ENCODE assay signal across 20 cellular contexts in genomic region chr11:2675540-2675939, GRCh38. TPM values are rescaled to one million over a fixed set of nuclear protein-coding genes. Genes with fewer than 3 reads are reported as not detected.
DNase-seq lines count a peak whose midpoint lies in the region; ATAC-seq, FAIRE-seq and TF ChIP-seq lines count a peak whose summit lies in the region.
"Had no signal": no experiment of that assay in that cellular context is flagged by ENCODE, and none has a peak within 500 bp of the region (broad histone marks: within the 10 kb centered on the region; RNA-seq: fewer than 3 reads in every experiment).

No MANE protein-coding gene starts in this region.

- CTCF ChIA-PET in HepG2 (lab: Yijun Ruan, JAX; ENCODE audit: low intra/inter-chr PET ratio, low total read pairs), result no interaction called here

- H2AFZ ChIP-seq in HepG2 (ENCODE audit: low read length), result no peak overlapping the region

- TF ChIP-seq RAD21 in HepG2 (CRISPR knock-in tag; IDR thresholded peaks at IDR 0.05), result no peak

- H3K9me3 ChIP-seq in HepG2 (ENCODE audit: low read length) (no peaks in the 10 kb centered on the region), stomach smooth muscle (ENCODE audit: control insufficient read depth in 2 of 2, low read length in 2 of 2) (no peaks in the 10 kb centered on the region), upper lobe of left lung (no peaks in the 10 kb centered on the region), gastroesophageal sphincter (no peaks in the 10 kb centered on the region)
- H3K9me3 ChIP-seq: ascending aorta, thyroid gland had no signal

- H3K27ac ChIP-seq in HepG2 (ENCODE audit: extremely low read length, insufficient read depth, low read length), result no peak overlapping the region
- H3K27ac ChIP-seq in stomach smooth muscle (ENCODE audit: low read length), result peak overlapping the region; percentile 80
- H3K27ac ChIP-seq in upper lobe of left lung, result no peak overlapping the region
- peak overlapping the region in 2 of 4 donors; percentile 61 to 71 for H3K27ac ChIP-seq in gastroesophageal sphincter
- H3K27ac ChIP-seq: 22Rv1, ascending aorta, HL-60 had no signal

- no TSS peak for BruUV-seq in HepG2 (replicated peaks; lab: Mats Ljungman, UMichigan)

- POLR2A ChIA-PET in HepG2 (lab: Yijun Ruan, JAX), result interaction anchor here (1.1 to 3.5 kb wide), 3 partner anchors 10 to 24 kb away, joined by 3 to 8 read pairs (median 3); partner anchors contain the start of gene KCNQ1OT1

- no peaks in the 10 kb centered on the region for H3K9me3 Mint-ChIP-seq in chondrocyte (ENCODE audit: low read depth)
- H3K9me3 Mint-ChIP-seq: naive thymus-derived CD4-positive, alpha-beta T cell had no signal

- peaks cover 30% of the 10 kb centered on the region for H3K4me1 Mint-ChIP-seq in chondrocyte (ENCODE audit: low read depth)

- no peaks in the 10 kb centered on the region for H3K36me3 Mint-ChIP-seq in chondrocyte (ENCODE audit: low read depth)

- H3K4me1 ChIP-seq in HepG2 (ENCODE audit: insufficient read depth, low read length), result peaks cover 94% of the 10 kb centered on the region
- peaks cover 43% of the 10 kb centered on the region for H3K4me1 ChIP-seq in stomach smooth muscle (ENCODE audit: control insufficient read depth, insufficient read depth, low read length)
- peaks cover 3 to 6% (median 5%) of the 10 kb centered on the region in 4 donors for H3K4me1 ChIP-seq in upper lobe of left lung
- H3K4me1 ChIP-seq in gastroesophageal sphincter, result peaks cover 0 to 46% (median 9%) of the 10 kb centered on the region in 3 donors

- intact Hi-C loops in HepG2 (cut with micrococcal nuclease; ENCODE audit: unreplicated experiment), result no loop called here

- no peak overlapping the region for H3K4me3 Mint-ChIP-seq in chondrocyte (ENCODE audit: unreplicated experiment)
- H3K4me3 Mint-ChIP-seq: naive thymus-derived CD4-positive, alpha-beta T cell had no signal

- no peak overlapping the region for H3K4me3 ChIP-seq in HepG2 (replicated peaks in 1 of 3; ENCODE audit: insufficient read depth in 1 of 3, low read depth in 2 of 3, low read length in 3 of 3)
- H3K4me3 ChIP-seq in stomach smooth muscle (ENCODE audit: low read length in 2 of 2), result peak overlapping the region in 1 of 2 donors; percentile 52
- no peak overlapping the region for H3K4me3 ChIP-seq in upper lobe of left lung
- no peak overlapping the region for H3K4me3 ChIP-seq in gastroesophageal sphincter
- H3K4me3 ChIP-seq: ascending aorta, K562, thyroid gland had no signal

- no peak overlapping the region for H3K27ac Mint-ChIP-seq in chondrocyte (ENCODE audit: unreplicated experiment)

- TF ChIP-seq CTCF in chondrocyte (IDR thresholded peaks at IDR 0.05), result no peak
- TF ChIP-seq CTCF in HepG2 (CRISPR knock-in tag; IDR thresholded peaks at IDR 0.05), result no peak
- TF ChIP-seq CTCF in upper lobe of left lung (IDR thresholded peaks at IDR 0.05), result no peak
- no peak for TF ChIP-seq CTCF in gastroesophageal sphincter (IDR thresholded peaks at IDR 0.05)

- no peaks in the 10 kb centered on the region for H3K27me3 Mint-ChIP-seq in chondrocyte (ENCODE audit: low read depth)
- H3K27me3 Mint-ChIP-seq: naive thymus-derived CD4-positive, alpha-beta T cell had no signal

- no peak overlapping the region for H3K4me2 ChIP-seq in HepG2 (ENCODE audit: low read depth, low read length)

- WGBS in HepG2 (ENCODE audit: low lambda C conversion rate), result 82% methylated on average over 3 of the region's 7 CpGs
- 80 to 91% methylated on average over 6 to 7 of the region's 7 CpGs for WGBS in upper lobe of left lung, 2 donors
- 49 to 54% methylated on average over 6 of the region's 7 CpGs for whole genome bisulfite sequencing in gastroesophageal sphincter (ENCODE audit: low coverage in 1 of 2), 2 donors

- H3K27me3 ChIP-seq in HepG2 (ENCODE audit: control insufficient read depth in 1 of 2, insufficient read depth in 2 of 2, low read length in 2 of 2), result no peaks in the 10 kb centered on the region
- no peaks in the 10 kb centered on the region for H3K27me3 ChIP-seq in stomach smooth muscle (ENCODE audit: control insufficient read depth in 1 of 2, insufficient read depth in 2 of 2, low read length in 2 of 2)
- no peaks in the 10 kb centered on the region for H3K27me3 ChIP-seq in upper lobe of left lung
- H3K27me3 ChIP-seq in gastroesophageal sphincter, result no peaks in the 10 kb centered on the region
- H3K27me3 ChIP-seq: ascending aorta, thyroid gland had no signal

- TF ChIP-seq EP300 in HepG2 (IDR thresholded peaks at IDR 0.05; ENCODE audit: low read depth in 2 of 2, low read length in 2 of 2) (no peak), HepG2 (CRISPR knock-in tag; IDR thresholded peaks at IDR 0.05; ENCODE audit: borderline replicate concordance) (no peak), upper lobe of left lung (IDR thresholded peaks at IDR 0.05) (no peak), gastroesophageal sphincter (IDR thresholded peaks at IDR 0.05) (no peak)

- H3K79me2 ChIP-seq in HepG2 (ENCODE audit: insufficient read depth, low read length), result peaks cover 100% of the 10 kb centered on the region

- ATAC-seq in HepG2, result peak; percentile 16
- no peak for ATAC-seq in upper lobe of left lung (ENCODE audit: low FRiP score in 2 of 2)
- ATAC-seq in gastroesophageal sphincter, result no peak
- ATAC-seq: K562; naive thymus-derived CD4-positive, alpha-beta T cell had no signal

- TF ChIP-seq POLR2A in HepG2 (IDR thresholded peaks at IDR 0.05; ENCODE audit: insufficient read depth in 1 of 2, low read depth in 2 of 2, low read length in 2 of 2), result 0 out of 4 replicates have a peak, but pooled peaks of 1 of the 2 experiments have one; percentile 30
- no peak for TF ChIP-seq POLR2A in upper lobe of left lung (IDR thresholded peaks at IDR 0.05)
- TF ChIP-seq POLR2A in gastroesophageal sphincter (IDR thresholded peaks at IDR 0.05), result no peak

- FAIRE-seq in HepG2 (lab: Jason Lieb, UNC), result no peak
- FAIRE-seq: K562, TTC549 had no signal

- peaks cover 99% of the 10 kb centered on the region for H4K20me1 ChIP-seq in HepG2 (ENCODE audit: insufficient read depth, low read length)

- H3K36me3 ChIP-seq in HepG2 (replicated peaks in 1 of 2; ENCODE audit: control insufficient read depth in 1 of 2, insufficient read depth in 2 of 2, low read length in 2 of 2) (peaks cover 30 to 80% of the 10 kb centered on the region in 2 experiments), stomach smooth muscle (ENCODE audit: control insufficient read depth in 2 of 2, insufficient read depth in 2 of 2, low read length in 2 of 2) (no peaks in the 10 kb centered on the region), upper lobe of left lung (no peaks in the 10 kb centered on the region), gastroesophageal sphincter (peaks cover 0 to 4% of the 10 kb centered on the region in 2 donors)
- H3K36me3 ChIP-seq: ascending aorta, thyroid gland had no signal

- in situ Hi-C loops in HepG2 (cut with HindIII; ENCODE audit: extremely low pct_ligation_motif_present, low pct_unique_long_range_greater_than_20kb), result no loop called here

- DNase-seq in activated CD4-positive, CD25-positive, alpha-beta regulatory T cell treated with anti-CD3 and anti-CD28 coated beads, Interleukin-2, amount 50 U/mL, for 72 hours, result peak; percentile 1
- DNase-seq in activated CD4-positive, CD25-positive, alpha-beta regulatory T cell (lab: John Stamatoyannopoulos, UW), result no peak
- DNase-seq in chondrocyte (ENCODE audit: low spot score) (peak; percentile 38), HepG2 (ENCODE audit: low spot score) (no peak), upper lobe of left lung (no peak), NCI-H524 (lab: John Stamatoyannopoulos, UW) (no peak)
- DNase-seq: activated CD4-positive, alpha-beta T cell treated with anti-CD3 and anti-CD28 coated beads, Interleukin-2, amount 50 U/mL, for 48 hours; cortex of kidney; DMS79 treated with DMSO at 0.1 percent for 48 hours; NCI-H1105 treated with DMSO at 0.1 percent for 48 hours; stimulated activated CD4-positive, alpha-beta T cell treated with anti-CD3 and anti-CD28 coated beads, Interleukin-1b, Interleukin-23, amount 100 ng/mL, for 48 hours had no signal

- H3K9ac ChIP-seq in HepG2 (ENCODE audit: insufficient read depth, low read depth, low read length) (no peak overlapping the region), stomach smooth muscle (ENCODE audit: low read length in 2 of 2) (peak overlapping the region in 1 of 2 donors; percentile 54)

RNA-seq across cellular contexts. Expression of gene KCNQ1OT1, which starts 24.3 kb away (rescaled TPM):
- 2.5 to 8.5 TPM (median 2.7 TPM) in 3 replicates for total RNA-seq in chondrocyte
- 2.5 and 18.9 TPM in 2 replicates for total RNA-seq in HepG2 (2016; rRNA removed; fragmentation: Illumina TruSeq; extraction: Trizol)
- total RNA-seq in HepG2 (2016; cell fraction: cytosol; rRNA removed; fragmentation: Illumina TruSeq; extraction: Trizol; ENCODE audit: low read depth), result 0.30 and 0.35 TPM in 2 replicates
- total RNA-seq in HepG2 (2016; cell fraction: insoluble cytoplasmic fraction; rRNA removed; fragmentation: Illumina TruSeq; extraction: Trizol), result 2.0 and 16.5 TPM in 2 replicates
- 0.90 and 1.1 TPM in 2 replicates for total RNA-seq in HepG2 (2016; cell fraction: membrane; rRNA removed; fragmentation: Illumina TruSeq; extraction: Trizol)
- 66.8 and 83.4 TPM in 2 replicates for total RNA-seq in HepG2 (2016; cell fraction: nucleus; rRNA removed; fragmentation: Illumina TruSeq; extraction: Trizol)
- polyA plus RNA-seq in HepG2 (2011; rRNA removed), result 1.3 TPM in 2 replicates
- 0.05 TPM in 2 replicates for polyA plus RNA-seq in HepG2 (2011; cell fraction: cytosol; rRNA removed)
- 11.8 and 14.7 TPM in 2 replicates for polyA plus RNA-seq in HepG2 (2011; cell fraction: nucleus; rRNA removed)
- 1.9 and 2.0 TPM in 2 replicates for polyA plus RNA-seq in HepG2 (2012)
- 0.01 and 0.02 TPM in 2 replicates for polyA plus RNA-seq in HepG2 (2016; cell fraction: cytosol; fragmentation: Illumina TruSeq; extraction: Trizol; ENCODE audit: low read depth)
- 0.15 and 0.17 TPM in 2 replicates for polyA plus RNA-seq in HepG2 (2016; cell fraction: insoluble cytoplasmic fraction; fragmentation: Illumina TruSeq; extraction: Trizol; ENCODE audit: low read depth)
- 0.03 and 0.06 TPM in 2 replicates for polyA plus RNA-seq in HepG2 (2016; cell fraction: membrane; fragmentation: Illumina TruSeq; extraction: Trizol; ENCODE audit: low read depth)
- polyA plus RNA-seq in HepG2 (2016; cell fraction: nucleus; fragmentation: Illumina TruSeq; extraction: Trizol; ENCODE audit: insufficient read depth, low read depth), result 8.4 and 10.5 TPM in 2 replicates
- 0.05 and 36.1 TPM in 2 replicates for polyA minus RNA-seq in HepG2 (2011; rRNA and poly(A)+ RNA removed; ENCODE audit: low replicate concordance)
- polyA minus RNA-seq in HepG2 (2011; cell fraction: cytosol; rRNA and poly(A)+ RNA removed), result 0.79 and 0.97 TPM in 2 replicates
- polyA minus RNA-seq in HepG2 (2011; cell fraction: nucleus; rRNA and poly(A)+ RNA removed), result 112 and 125 TPM in 2 replicates
- total RNA-seq in upper lobe of left lung, result 1 to 10 TPM; 1.1 to 6.3 (median 4.1) TPM
- 1 to 10 TPM in 3 of 4 donors, under 1 TPM in 1; 0.52 to 3.3 (median 1.4) TPM for total RNA-seq in gastroesophageal sphincter

Comparison
In these comparisons a context has a peak if more than half of its experiments do, and no peak if none do; other contexts are left out.
1. DNase-seq: peak in activated CD4-positive, CD25-positive, alpha-beta regulatory T cell treated with anti-CD3 and anti-CD28 coated beads, Interleukin-2, amount 50 U/mL, for 72 hours (single experiment) and chondrocyte (single experiment); none in activated CD4-positive, CD25-positive, alpha-beta regulatory T cell (0 of 4), HepG2 (single experiment), upper lobe of left lung (0 of 2) and NCI-H524 (0 of 2).